ENCODE assay signal across 8 cellular contexts in genomic region chr9:123544007-123544827, GRCh38.
DNase-seq lines count a peak whose midpoint lies in the region; ATAC-seq and TF ChIP-seq lines count a peak whose summit lies in the region.

No MANE protein-coding gene starts in this region.

- H3K27me3 Mint-ChIP-seq in activated naive CD4-positive, alpha-beta T cell treated with anti-CD3 and anti-CD28 coated beads, Interleukin-2, amount 10 ng/mL, durations not matched to agents 7 days and 5 days, result no peaks in the 10 kb centered on the region

- no peaks in the 10 kb centered on the region for H3K4me1 Mint-ChIP-seq in activated naive CD4-positive, alpha-beta T cell treated with anti-CD3 and anti-CD28 coated beads, Interleukin-2, amount 10 ng/mL, durations not matched to agents 7 days and 5 days

- H3K4me3 ChIP-seq in NB4 (ENCODE audit: low read depth, low read length), result no peak overlapping the region
- no peak overlapping the region for H3K4me3 ChIP-seq in WI38 (ENCODE audit: low read depth, low read length)
- H3K4me3 ChIP-seq in stomach, result no peak overlapping the region

- no peaks in the 10 kb centered on the region for H3K9me3 ChIP-seq in stomach

- H3K4me1 ChIP-seq in stomach, result no peaks in the 10 kb centered on the region

- CTCF ChIA-PET in activated naive CD4-positive, alpha-beta T cell treated with anti-CD3 and anti-CD28 coated beads, Interleukin-2, amount 10 ng/mL, durations not matched to agents 7 days and 5 days (lab: Charles Lee), result interaction anchor here (1.3 to 3.4 kb wide), 5 partner anchors 11 to 497 kb away, joined by 3 to 28 read pairs (median 5); no protein-coding TSS in a partner anchor

- H3K36me3 ChIP-seq in stomach, result peaks cover 0 to 4% (median 0%) of the 10 kb centered on the region in 4 donors

- ATAC-seq in HG03521 (IDR thresholded peaks at IDR 0.05; ENCODE audit: unreplicated experiment) (no peak), HG02798 (IDR thresholded peaks at IDR 0.05; ENCODE audit: poor library complexity, unreplicated experiment) (no peak)

- no peak overlapping the region for H3K4me3 Mint-ChIP-seq in activated naive CD4-positive, alpha-beta T cell treated with anti-CD3 and anti-CD28 coated beads, Interleukin-2, amount 10 ng/mL, durations not matched to agents 7 days and 5 days

- no peak for TF ChIP-seq EP300 in stomach (IDR thresholded peaks at IDR 0.05)

- peak; percentile 49 for DNase-seq in activated naive CD4-positive, alpha-beta T cell treated with anti-CD3 and anti-CD28 coated beads, Interleukin-2, amount 10 ng/mL, durations not matched to agents 7 days and 5 days
- DNase-seq in activated naive CD4-positive, alpha-beta T cell (lab: John Stamatoyannopoulos, UW), result no peak
- DNase-seq in NB4 (ENCODE audit: low read depth) (peak; percentile 46), head of caudate nucleus (peak in 25 of 42 donors; percentile 20 to 78 (median 39)), stomach (no peak)

- TF ChIP-seq POLR2A in NB4 (IDR thresholded peaks at IDR 0.05; ENCODE audit: extremely low read depth, insufficient read length), result no peak
- TF ChIP-seq POLR2A in stomach (IDR thresholded peaks at IDR 0.05), result no peak

- H3K9me3 Mint-ChIP-seq in activated naive CD4-positive, alpha-beta T cell treated with anti-CD3 and anti-CD28 coated beads, Interleukin-2, amount 10 ng/mL, durations not matched to agents 7 days and 5 days, result no peaks in the 10 kb centered on the region

- no peak overlapping the region for H3K27ac ChIP-seq in stomach

- 59 to 67% (median 65%) methylated on average over 3 of the region's 3 CpGs for WGBS in stomach, 5 donors

- H3K27me3 ChIP-seq in stomach, result no peaks in the 10 kb centered on the region

- TF ChIP-seq CTCF in NB4 (IDR thresholded peaks at IDR 0.05; ENCODE audit: low read depth, low read length), result peak; percentile 70
- TF ChIP-seq CTCF in WI38 (IDR thresholded peaks at IDR 0.05; ENCODE audit: low read depth, low read length), result peak; percentile 75
- peak in 5 of 7 experiments; percentile 62 to 81 (median 74) for TF ChIP-seq CTCF in stomach (IDR thresholded peaks at IDR 0.05)

- no peaks in the 10 kb centered on the region for H3K36me3 Mint-ChIP-seq in activated naive CD4-positive, alpha-beta T cell treated with anti-CD3 and anti-CD28 coated beads, Interleukin-2, amount 10 ng/mL, durations not matched to agents 7 days and 5 days

- no peak overlapping the region for H3K27ac Mint-ChIP-seq in activated naive CD4-positive, alpha-beta T cell treated with anti-CD3 and anti-CD28 coated beads, Interleukin-2, amount 10 ng/mL, durations not matched to agents 7 days and 5 days

- intact Hi-C loops in head of caudate nucleus (cut with DNase I), result loop anchor here (10.0 kb wide), 1 partner anchor 501 kb away; no protein-coding TSS in a partner anchor
- intact Hi-C loops in stomach (cut with DNase I; ENCODE audit: low total_unique reads), result loop anchor here (5.0 kb wide), 1 partner anchor 498 kb away; no protein-coding TSS in a partner anchor

Comparison
In these comparisons a context has a peak if more than half of its experiments do, and no peak if none do; other contexts are left out.
1. DNase-seq: peak in activated naive CD4-positive, alpha-beta T cell treated with anti-CD3 and anti-CD28 coated beads, Interleukin-2, amount 10 ng/mL, durations not matched to agents 7 days and 5 days (single experiment), NB4 (single experiment) and head of caudate nucleus (25 of 42); none in activated naive CD4-positive, alpha-beta T cell (0 of 4) and stomach (single experiment).
2. Peak in every context shown above with its lines, with median percentiles within 50 percentile points of each other: CTCF ChIP-seq.